In the genomic region with DNA sequence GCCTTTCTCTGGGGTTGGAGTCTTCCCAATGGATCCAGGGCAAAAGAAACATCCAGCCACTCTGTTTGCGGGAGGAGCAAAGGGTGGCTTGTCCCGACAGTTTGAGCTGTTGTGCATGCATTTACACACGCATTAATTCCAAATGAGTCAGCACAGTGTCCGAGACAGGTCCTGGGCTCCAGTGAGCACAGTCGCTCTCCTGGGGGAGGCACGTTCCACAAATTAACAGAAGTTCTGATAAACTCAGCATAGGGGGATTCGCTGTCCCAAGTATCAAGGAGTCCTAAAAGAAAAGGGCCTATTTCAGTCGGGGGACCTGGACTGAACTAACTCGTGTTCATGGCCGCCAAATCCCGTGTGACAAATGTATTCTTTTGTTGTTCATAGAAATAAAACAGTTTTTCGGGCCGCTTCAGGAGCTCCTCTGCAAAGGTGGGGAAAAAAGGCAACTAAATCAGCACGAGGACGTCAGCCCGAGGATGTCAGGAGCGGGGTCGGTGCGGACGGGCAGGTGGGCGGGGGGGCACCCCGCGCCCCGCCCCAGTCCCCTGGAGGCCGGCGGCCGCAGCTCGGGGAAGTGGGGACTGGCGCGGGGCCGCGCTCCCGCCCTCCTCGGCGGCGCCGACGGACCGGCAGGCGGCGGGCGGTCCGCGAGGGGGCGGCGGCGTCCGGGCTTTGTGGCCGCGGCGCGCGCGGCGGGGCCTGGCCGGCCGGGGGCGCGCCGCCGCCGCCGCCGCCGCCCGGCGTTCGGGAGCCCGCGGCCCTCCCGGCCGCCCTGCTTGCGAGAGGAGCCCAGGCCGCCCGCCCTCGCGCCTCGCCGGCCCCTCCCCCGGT, we compare ENCODE assay signal across 8 cellular contexts. TPM values are rescaled to one million over a fixed set of nuclear protein-coding genes. Genes with fewer than 3 reads are reported as not detected.
DNase-seq lines count a peak whose midpoint lies in the region; ATAC-seq and TF ChIP-seq lines count a peak whose summit lies in the region.

Gene MSANTD3 (plus strand): TSS at position 612 of the 834 bp plus-strand sequence. CDS start 14,796 bp downstream, outside the sequence.

- intact Hi-C loops in activated CD4-positive, alpha-beta memory T cell treated with anti-CD3 and anti-CD28 coated beads for 36 hours (cut with micrococcal nuclease) = loop anchor here (1.0 to 10.0 kb wide), 4 partner anchors 15 to 968 kb away; partner anchors contain the start of genes MRPL50, NR4A3, TEX10 and ZNF189

- peak within 1 kb of the TSS; percentile 82 for H3K27ac Mint-ChIP-seq in activated CD4-positive, alpha-beta memory T cell treated with anti-CD3 and anti-CD28 coated beads for 36 hours

- peak within 1 kb of the TSS; percentile 100 for H3K27ac ChIP-seq in AG04450 (ENCODE audit: low read depth, low read length)
- peak within 1 kb of the TSS; percentile 51 for H3K27ac ChIP-seq in effector memory CD4-positive, alpha-beta T cell (ENCODE audit: insufficient read depth, low read length, poor library complexity, severe bottlenecking)

- H3K4me1 Mint-ChIP-seq in activated CD4-positive, alpha-beta memory T cell treated with anti-CD3 and anti-CD28 coated beads for 36 hours (ENCODE audit: low read depth) = peaks cover 40% of the 10 kb centered on the region

- ATAC-seq in GM18861 (IDR thresholded peaks at IDR 0.05; ENCODE audit: unreplicated experiment) (peak; percentile 64), HG03095 (IDR thresholded peaks at IDR 0.05; ENCODE audit: unreplicated experiment) (peak; percentile 73)

- peak within 1 kb of the TSS; percentile 79 for H3K4me3 ChIP-seq in AG04450 (ENCODE audit: low read depth, low read length)
- peak within 1 kb of the TSS; percentile 80 for H3K4me3 ChIP-seq in effector memory CD4-positive, alpha-beta T cell (ENCODE audit: insufficient read depth, low read depth, low read length, poor library complexity, severe bottlenecking)

- H3K27me3 Mint-ChIP-seq in activated CD4-positive, alpha-beta memory T cell treated with anti-CD3 and anti-CD28 coated beads for 36 hours = peaks cover 2% of the 10 kb centered on the region

- no peaks in the 10 kb centered on the region for H3K27me3 ChIP-seq in AG04450 (ENCODE audit: control insufficient read depth, insufficient read depth, low read length)
- H3K27me3 ChIP-seq in effector memory CD4-positive, alpha-beta T cell (replicated peaks; ENCODE audit: control insufficient read depth, insufficient read depth, low read length, poor library complexity, severe bottlenecking) = no peaks in the 10 kb centered on the region

- POLR2A ChIA-PET in AG04450 (lab: Yijun Ruan, JAX) = interaction anchor here (0.7 to 2.0 kb wide), 4 partner anchors 15 to 408 kb away, joined by 3 to 14 read pairs (median 4); partner anchors contain the start of gene TEX10
- POLR2A ChIA-PET in activated CD4-positive, alpha-beta memory T cell treated with anti-CD3 and anti-CD28 coated beads for 36 hours (lab: Charles Lee) = interaction anchor here (0.9 to 2.0 kb wide), 3 partner anchors 11 to 15 kb away, joined by 3 to 7 read pairs (median 4); no protein-coding TSS in a partner anchor

- no peak for DNase-seq in AG04450 (ENCODE audit: low read depth, low spot score)
- peak; percentile 55 for DNase-seq in NCI-H345 treated with DMSO at 0.1 percent for 48 hours (lab: John Stamatoyannopoulos, UW; ENCODE audit: unreplicated experiment)
- DNase-seq in activated CD4-positive, alpha-beta memory T cell treated with anti-CD3 and anti-CD28 coated beads for 36 hours = peak; percentile 67
- peak; percentile 24 to 49 (median 34) for DNase-seq in effector memory CD4-positive, alpha-beta T cell
- peak; percentile 78 to 90 for DNase-seq in lung microvascular endothelial cell (ENCODE audit: low read depth in 2 of 2)
- DNase-seq in stimulated activated CD4-positive, alpha-beta T cell treated with anti-CD3 and anti-CD28 coated beads, TNF-alpha, amount 100 ng/mL, for 24 hours (ENCODE audit: low read depth in 3 of 3) = peak in 2 of 3 experiments; percentile 20 to 55

- H3K9me3 ChIP-seq in AG04450 (ENCODE audit: control insufficient read depth, insufficient read depth, low read length) = no peaks in the 10 kb centered on the region
- no peaks in the 10 kb centered on the region for H3K9me3 ChIP-seq in effector memory CD4-positive, alpha-beta T cell (ENCODE audit: control insufficient read depth, low read length)

- CTCF ChIA-PET in AG04450 (lab: Charles Lee) = interaction anchor here (0.6 to 2.1 kb wide), 5 partner anchors 11 to 169 kb away, joined by 3 to 13 read pairs (median 4); no protein-coding TSS in a partner anchor
- CTCF ChIA-PET in activated CD4-positive, alpha-beta memory T cell treated with anti-CD3 and anti-CD28 coated beads for 36 hours (lab: Charles Lee) = interaction anchor here (0.7 to 6.6 kb wide), 2 partner anchors 10 to 74 kb away, joined by 3 to 48 read pairs; partner anchors contain the start of gene TEX10

- TF ChIP-seq CTCF in AG04450 (IDR thresholded peaks at IDR 0.05; ENCODE audit: low read depth, low read length) = no peak

- peaks cover 3% of the 10 kb centered on the region for H3K36me3 Mint-ChIP-seq in activated CD4-positive, alpha-beta memory T cell treated with anti-CD3 and anti-CD28 coated beads for 36 hours

- no peaks in the 10 kb centered on the region for H3K36me3 ChIP-seq in effector memory CD4-positive, alpha-beta T cell (ENCODE audit: control insufficient read depth, insufficient read depth, low read length)

- no peaks in the 10 kb centered on the region for H3K9me3 Mint-ChIP-seq in activated CD4-positive, alpha-beta memory T cell treated with anti-CD3 and anti-CD28 coated beads for 36 hours

- H3K4me1 ChIP-seq in effector memory CD4-positive, alpha-beta T cell (ENCODE audit: control insufficient read depth, insufficient read depth, low read length, poor library complexity, severe bottlenecking) = peaks cover 10% of the 10 kb centered on the region

- peak within 1 kb of the TSS; percentile 79 for H3K4me3 Mint-ChIP-seq in activated CD4-positive, alpha-beta memory T cell treated with anti-CD3 and anti-CD28 coated beads for 36 hours

RNA-seq across cellular contexts. Expression of gene MSANTD3, which starts in this region (rescaled TPM):
- polyA plus RNA-seq in AG04450 (2011; rRNA removed) = 53.6 and 63.1 TPM in 2 replicates
- polyA minus RNA-seq in AG04450 (2011; rRNA and poly(A)+ RNA removed) = 43.0 and 43.9 TPM in 2 replicates
- 10 to 100 TPM; 16.3 to 18.3 TPM for total RNA-seq in activated CD4-positive, alpha-beta memory T cell treated with anti-CD3 and anti-CD28 coated beads for 36 hours
- total RNA-seq in lung microvascular endothelial cell = 38.9 and 45.1 TPM in 2 replicates
